Comparison of ENCODE assay signal across 1 cellular context in genomic region chr11:18394300-18394927, GRCh38.
TF ChIP-seq lines count a peak whose summit lies in the region.

TSS of gene LDHA (plus strand) at chr11:18394563. CDS start at chr11:18396843, 2,280 bp downstream.

TF ChIP-seq in K562, 482 proteins besides CTCF, POLR2A, EP300 and RAD21 (continued from another document and continues in another):
- TF ChIP-seq, protein P1, sequence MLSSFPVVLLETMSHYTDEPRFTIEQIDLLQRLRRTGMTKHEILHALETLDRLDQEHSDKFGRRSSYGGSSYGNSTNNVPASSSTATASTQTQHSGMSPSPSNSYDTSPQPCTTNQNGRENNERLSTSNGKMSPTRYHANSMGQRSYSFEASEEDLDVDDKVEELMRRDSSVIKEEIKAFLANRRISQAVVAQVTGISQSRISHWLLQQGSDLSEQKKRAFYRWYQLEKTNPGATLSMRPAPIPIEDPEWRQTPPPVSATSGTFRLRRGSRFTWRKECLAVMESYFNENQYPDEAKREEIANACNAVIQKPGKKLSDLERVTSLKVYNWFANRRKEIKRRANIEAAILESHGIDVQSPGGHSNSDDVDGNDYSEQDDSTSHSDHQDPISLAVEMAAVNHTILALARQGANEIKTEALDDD (IDR thresholded peaks at IDR 0.05) = no peak
- TF ChIP-seq SRF (CRISPR knock-in tag; IDR thresholded peaks at IDR 0.05) (no peak), HDAC1 (IDR thresholded peaks at IDR 0.05) (peak in 1 of 2 experiments; percentile 96; a peak in 2 of 4 replicates), GATAD2B (IDR thresholded peaks at IDR 0.05; ENCODE audit: borderline replicate concordance) (no peak), ZZZ3 (IDR thresholded peaks at IDR 0.05) (no peak), SLC30A9 (CRISPR knock-in tag; IDR thresholded peaks at IDR 0.05) (no peak), KLF6 (CRISPR knock-in tag; IDR thresholded peaks at IDR 0.05; ENCODE audit: borderline replicate concordance) (no peak), SNRNP70 (optimal IDR thresholded peaks at IDR 0.05; ENCODE audit: low read depth, low read length) (no peak), HDGF (IDR thresholded peaks at IDR 0.05) (no peak), CCNT2 (IDR thresholded peaks at IDR 0.05; ENCODE audit: borderline replicate concordance, extremely low read depth, insufficient read length, low read depth, low read length) (peak; percentile 92), MEF2D (tag; conservative IDR thresholded peaks at IDR 0.05; ENCODE audit: low read depth) (no peak), ZNF212 (CRISPR knock-in tag; IDR thresholded peaks at IDR 0.05) (no peak), SRSF7 (optimal IDR thresholded peaks at IDR 0.05; ENCODE audit: low read depth, low read length) (no peak), TRIM25 (IDR thresholded peaks at IDR 0.05; ENCODE audit: borderline replicate concordance) (no peak), FOXJ2 (tag; IDR thresholded peaks at IDR 0.05) (no peak), FOSL1 (tag; conservative IDR thresholded peaks at IDR 0.05) (peak; percentile 60), E2F3 (CRISPR knock-in tag; IDR thresholded peaks at IDR 0.05) (peak; percentile 51; the same call in 1 of the 2 replicates), NBN (IDR thresholded peaks at IDR 0.05; ENCODE audit: low read depth) (peak; percentile 60; the same call in 1 of the 2 replicates), SPI1 (IDR thresholded peaks at IDR 0.05; ENCODE audit: borderline replicate concordance, low read depth, low read length) (no peak), DPF2 (IDR thresholded peaks at IDR 0.05) (peak; percentile 25; the same call in 1 of the 2 replicates), ZNF584 (CRISPR knock-in tag; IDR thresholded peaks at IDR 0.05; ENCODE audit: low read depth) (no peak), SNAPC5 (CRISPR knock-in tag; IDR thresholded peaks at IDR 0.05) (no peak), DNMT1 (IDR thresholded peaks at IDR 0.05) (no peak), SETDB1 (IDR thresholded peaks at IDR 0.05; ENCODE audit: low read length) (no peak), ZNF589 (CRISPR knock-in tag; IDR thresholded peaks at IDR 0.05; ENCODE audit: low read depth) (0 out of 2 replicates have a peak, but pooled peaks have one; percentile 4), ESRRB (CRISPR knock-in tag; IDR thresholded peaks at IDR 0.05; ENCODE audit: borderline replicate concordance) (no peak), BRF1 (IDR thresholded peaks at IDR 0.05; ENCODE audit: borderline replicate concordance, extremely low read depth, insufficient read length) (no peak), NFE2L1 (tag; IDR thresholded peaks at IDR 0.05; ENCODE audit: borderline replicate concordance, low read depth) (no peak), TFAM (CRISPR knock-in tag; conservative IDR thresholded peaks at IDR 0.05) (no peak), RBFOX2 (IDR thresholded peaks at IDR 0.05; ENCODE audit: low read depth, low read length) (peak; percentile 100), ASH1L (IDR thresholded peaks at IDR 0.05; ENCODE audit: borderline replicate concordance, low read depth, partially characterized antibody) (no peak), GTF2E2 (tag; IDR thresholded peaks at IDR 0.05) (no peak), DDX20 (tag; IDR thresholded peaks at IDR 0.05; ENCODE audit: low read depth) (no peak), NCOA2 (IDR thresholded peaks at IDR 0.05; ENCODE audit: partially characterized antibody in 2 of 2) (no peak), ZNF121 (CRISPR knock-in tag; conservative IDR thresholded peaks at IDR 0.05) (no peak), XRCC3 (IDR thresholded peaks at IDR 0.05) (no peak), ZFP1 (CRISPR knock-in tag; IDR thresholded peaks at IDR 0.05) (no peak), ZNF274 (IDR thresholded peaks at IDR 0.05; ENCODE audit: borderline replicate concordance, low read depth, low read length) (no peak), SAP30 (IDR thresholded peaks at IDR 0.05; ENCODE audit: borderline replicate concordance, insufficient read depth, low read depth, low read length, poor library complexity, severe bottlenecking) (peak; percentile 80), SREBF1 (IDR thresholded peaks at IDR 0.05; ENCODE audit: borderline replicate concordance, low read depth, low read length) (no peak), CHD1 (IDR thresholded peaks at IDR 0.05; ENCODE audit: low read length) (no peak), SMARCC2 (IDR thresholded peaks at IDR 0.05; ENCODE audit: low read depth) (no peak), TSHZ1 (CRISPR knock-in tag; IDR thresholded peaks at IDR 0.05) (no peak), MYC (IDR thresholded peaks at IDR 0.05; ENCODE audit: low read depth, low read length) (peak; percentile 98), MYC (CRISPR knock-in tag; IDR thresholded peaks at IDR 0.05; ENCODE audit: borderline replicate concordance, low read depth) (peak; percentile 70; the same call in 1 of the 2 replicates), EGR1 (conservative IDR thresholded peaks at IDR 0.05) (peak; percentile 63), SIN3B (IDR thresholded peaks at IDR 0.05; ENCODE audit: low read depth) (no peak), GTF2A2 (tag; IDR thresholded peaks at IDR 0.05) (no peak; the same call in 1 of the 2 replicates), POLR3A (IDR thresholded peaks at IDR 0.05; ENCODE audit: borderline replicate concordance, extremely low read depth, insufficient read depth, insufficient read length) (no peak), HNRNPL (IDR thresholded peaks at IDR 0.05; ENCODE audit: low read depth, low read length) (peak; percentile 69), PCBP1 (IDR thresholded peaks at IDR 0.05; ENCODE audit: low read depth, low read length, poor library complexity, severe bottlenecking) (peak; percentile 89), XRCC5 (IDR thresholded peaks at IDR 0.05; ENCODE audit: low read depth, low read length) (0 out of 2 replicates have a peak, but pooled peaks have one; percentile 76), CGGBP1 (CRISPR knock-in tag; IDR thresholded peaks at IDR 0.05) (no peak), MECOM (CRISPR knock-in tag; IDR thresholded peaks at IDR 0.05) (no peak), PKNOX1 (IDR thresholded peaks at IDR 0.05) (no peak), ZNF224 (CRISPR knock-in tag; IDR thresholded peaks at IDR 0.05) (peak; percentile 76; the same call in 1 of the 2 replicates), KDM5B (IDR thresholded peaks at IDR 0.05; ENCODE audit: insufficient replicate concordance, low read depth, low read length) (peak; percentile 98), TCFL5 (CRISPR knock-in tag; conservative IDR thresholded peaks at IDR 0.05) (no peak), NR1H2 (CRISPR knock-in tag; IDR thresholded peaks at IDR 0.05) (no peak)
- TF ChIP-seq, protein P2, sequence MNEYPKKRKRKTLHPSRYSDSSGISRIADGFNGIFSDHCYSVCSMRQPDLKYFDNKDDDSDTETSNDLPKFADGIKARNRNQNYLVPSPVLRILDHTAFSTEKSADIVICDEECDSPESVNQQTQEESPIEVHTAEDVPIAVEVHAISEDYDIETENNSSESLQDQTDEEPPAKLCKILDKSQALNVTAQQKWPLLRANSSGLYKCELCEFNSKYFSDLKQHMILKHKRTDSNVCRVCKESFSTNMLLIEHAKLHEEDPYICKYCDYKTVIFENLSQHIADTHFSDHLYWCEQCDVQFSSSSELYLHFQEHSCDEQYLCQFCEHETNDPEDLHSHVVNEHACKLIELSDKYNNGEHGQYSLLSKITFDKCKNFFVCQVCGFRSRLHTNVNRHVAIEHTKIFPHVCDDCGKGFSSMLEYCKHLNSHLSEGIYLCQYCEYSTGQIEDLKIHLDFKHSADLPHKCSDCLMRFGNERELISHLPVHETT (CRISPR knock-in tag; conservative IDR thresholded peaks at IDR 0.05 in 1 of 2, IDR thresholded peaks at IDR 0.05 in 1 of 2) = peak in 1 of 2 experiments; percentile 84; a peak in 2 of 4 replicates
- TF ChIP-seq, protein P3, sequence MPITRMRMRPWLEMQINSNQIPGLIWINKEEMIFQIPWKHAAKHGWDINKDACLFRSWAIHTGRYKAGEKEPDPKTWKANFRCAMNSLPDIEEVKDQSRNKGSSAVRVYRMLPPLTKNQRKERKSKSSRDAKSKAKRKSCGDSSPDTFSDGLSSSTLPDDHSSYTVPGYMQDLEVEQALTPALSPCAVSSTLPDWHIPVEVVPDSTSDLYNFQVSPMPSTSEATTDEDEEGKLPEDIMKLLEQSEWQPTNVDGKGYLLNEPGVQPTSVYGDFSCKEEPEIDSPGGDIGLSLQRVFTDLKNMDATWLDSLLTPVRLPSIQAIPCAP (CRISPR knock-in tag; IDR thresholded peaks at IDR 0.05; ENCODE audit: borderline replicate concordance) = peak; percentile 74
- TF ChIP-seq, protein P4, sequence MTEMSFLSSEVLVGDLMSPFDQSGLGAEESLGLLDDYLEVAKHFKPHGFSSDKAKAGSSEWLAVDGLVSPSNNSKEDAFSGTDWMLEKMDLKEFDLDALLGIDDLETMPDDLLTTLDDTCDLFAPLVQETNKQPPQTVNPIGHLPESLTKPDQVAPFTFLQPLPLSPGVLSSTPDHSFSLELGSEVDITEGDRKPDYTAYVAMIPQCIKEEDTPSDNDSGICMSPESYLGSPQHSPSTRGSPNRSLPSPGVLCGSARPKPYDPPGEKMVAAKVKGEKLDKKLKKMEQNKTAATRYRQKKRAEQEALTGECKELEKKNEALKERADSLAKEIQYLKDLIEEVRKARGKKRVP (CRISPR knock-in tag; IDR thresholded peaks at IDR 0.05) = no peak
- TF ChIP-seq, protein P5, sequence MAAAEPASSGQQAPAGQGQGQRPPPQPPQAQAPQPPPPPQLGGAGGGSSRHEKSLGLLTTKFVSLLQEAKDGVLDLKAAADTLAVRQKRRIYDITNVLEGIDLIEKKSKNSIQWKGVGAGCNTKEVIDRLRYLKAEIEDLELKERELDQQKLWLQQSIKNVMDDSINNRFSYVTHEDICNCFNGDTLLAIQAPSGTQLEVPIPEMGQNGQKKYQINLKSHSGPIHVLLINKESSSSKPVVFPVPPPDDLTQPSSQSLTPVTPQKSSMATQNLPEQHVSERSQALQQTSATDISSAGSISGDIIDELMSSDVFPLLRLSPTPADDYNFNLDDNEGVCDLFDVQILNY (CRISPR knock-in tag; IDR thresholded peaks at IDR 0.05) = 0 out of 2 replicates have a peak, but pooled peaks have one; percentile 18
- TF ChIP-seq, protein P6, sequence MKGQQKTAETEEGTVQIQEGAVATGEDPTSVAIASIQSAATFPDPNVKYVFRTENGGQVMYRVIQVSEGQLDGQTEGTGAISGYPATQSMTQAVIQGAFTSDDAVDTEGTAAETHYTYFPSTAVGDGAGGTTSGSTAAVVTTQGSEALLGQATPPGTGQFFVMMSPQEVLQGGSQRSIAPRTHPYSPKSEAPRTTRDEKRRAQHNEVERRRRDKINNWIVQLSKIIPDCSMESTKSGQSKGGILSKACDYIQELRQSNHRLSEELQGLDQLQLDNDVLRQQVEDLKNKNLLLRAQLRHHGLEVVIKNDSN (CRISPR knock-in tag; IDR thresholded peaks at IDR 0.05) = peak; percentile 86
